In the genomic region with DNA sequence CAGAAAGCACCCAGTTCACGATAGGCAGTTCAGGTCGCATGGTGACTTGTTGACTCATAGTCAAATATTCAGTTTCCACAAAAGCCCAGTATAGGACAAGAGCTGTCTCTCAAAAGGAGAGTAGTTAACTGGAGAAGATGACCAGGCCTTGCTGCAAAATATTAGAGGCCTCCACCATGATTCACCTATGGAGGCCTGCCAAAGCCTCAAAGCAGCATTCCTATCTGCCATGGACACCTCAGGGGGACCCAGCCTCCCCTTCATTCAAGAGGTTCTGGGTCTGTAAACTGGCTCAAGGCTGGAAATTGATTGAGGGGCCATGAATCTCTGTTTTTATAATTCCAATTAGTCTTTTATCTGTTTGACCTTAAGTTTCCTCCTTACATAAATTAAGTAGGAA, we compare ENCODE assay signal across 6 cellular contexts.
DNase-seq lines count a peak whose midpoint lies in the region; FAIRE-seq lines count a peak whose summit lies in the region.
"Not testable (repeated sequence)": the region's sequence is repeated elsewhere in the genome, so short reads cannot be mapped to it uniquely, and the experiment has no call there.

No MANE protein-coding gene starts in this region.

- H3K36me3 ChIP-seq in GM23248 (ENCODE audit: low read depth) = not testable (repeated sequence)

- H3K4me2 ChIP-seq in GM23248 (ENCODE audit: unreplicated experiment) = not testable (repeated sequence)

- not testable (repeated sequence) for H3K9ac ChIP-seq in GM23248

- not testable (repeated sequence) for H3F3A ChIP-seq in GM23248 (ENCODE audit: insufficient read depth)

- 0 to 13% methylated on average over 1 to 2 of the region's 2 CpGs for WGBS in GM23248 (ENCODE audit: low coverage in 1 of 2, low lambda C conversion rate in 2 of 2, missing lambda C conversion rate in 2 of 2), 2 experiments

- H3K9me3 ChIP-seq in GM23248 (ENCODE audit: low read depth) = not testable (repeated sequence)

- H3K4me1 ChIP-seq in GM23248 (ENCODE audit: insufficient read depth) = not testable (repeated sequence)

- not testable (repeated sequence) for H3K9me2 ChIP-seq in GM23248 (ENCODE audit: insufficient read depth)

- not testable (repeated sequence) for H3K27ac ChIP-seq in GM23248

- in situ Hi-C loops in Caki2 (cut with HindIII; ENCODE audit: low pct_unique_long_range_greater_than_20kb, low sequenced_read_pairs); GM23248 (cut with MboI): not testable (repeated sequence)

- DNase-seq in Caki2 (ENCODE audit: low read depth) = peak; percentile 0
- DNase-seq in GM23248 = peak; percentile 0
- peak; percentile 66 for DNase-seq in HT1080 (ENCODE audit: low read depth)
- DNase-seq in RCC 7860 (ENCODE audit: low spot score) = peak; percentile 53
- DNase-seq in T1000 (lab: John Stamatoyannopoulos, UW) = peak; percentile 68
- DNase-seq in mesenteric fat pad (ENCODE audit: low spot score) = peak; percentile 35

- H3K79me2 ChIP-seq in GM23248 (ENCODE audit: insufficient read depth) = not testable (repeated sequence)

- not testable (repeated sequence) for H4K20me1 ChIP-seq in GM23248 (ENCODE audit: insufficient read depth)

- peak; percentile 44 for FAIRE-seq in RCC 7860 (lab: Jason Lieb, UNC)

- H2AFZ ChIP-seq in GM23248 = not testable (repeated sequence)

- H3K4me3 ChIP-seq in GM23248 = not testable (repeated sequence)

- not testable (repeated sequence) for H3K27me3 ChIP-seq in GM23248 (replicated peaks; ENCODE audit: insufficient read depth)

Comparison
In these comparisons a context has a peak if more than half of its experiments do, and no peak if none do; other contexts are left out.
1. DNase-seq: peak in every context shown above with its lines; median percentile 68 in T1000; 66 in HT1080; 53 in RCC 7860; 35 in mesenteric fat pad; 0 in Caki2; 0 in GM23248.